In the genomic region with DNA sequence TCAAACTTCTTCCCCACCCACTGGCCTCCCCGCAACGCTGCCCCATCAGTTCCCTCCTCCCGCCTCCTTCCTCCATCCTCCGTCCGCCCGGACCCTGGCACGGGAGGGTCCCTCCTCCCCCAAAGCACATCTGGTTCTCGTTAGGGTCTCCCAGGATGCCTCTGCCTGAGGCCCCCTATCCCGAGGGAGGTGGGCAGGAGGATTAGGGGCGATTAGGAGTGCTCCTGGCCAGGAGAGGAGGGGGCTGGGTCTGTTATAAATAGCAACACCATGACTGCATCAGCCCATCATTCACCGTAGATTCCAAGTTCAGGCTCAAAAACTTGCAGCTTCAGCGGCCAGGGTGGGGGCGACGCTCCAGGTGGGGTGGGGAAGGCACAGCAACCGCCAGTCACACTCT, we compare ENCODE assay signal across 15 cellular contexts.
"Had no signal": no experiment of that assay in that cellular context is flagged by ENCODE, and none has a peak within 500 bp of the region (broad histone marks: within the 10 kb centered on the region; RNA-seq: fewer than 3 reads in every experiment).

No MANE protein-coding gene starts in this region.

- H3K27ac Mint-ChIP-seq: activated CD4-positive, alpha-beta memory T cell treated with anti-CD3 and anti-CD28 coated beads, Interleukin-2, amount 10 ng/mL, durations not matched to agents 7 days and 5 days; activated CD8-positive, alpha-beta memory T cell treated with anti-CD3 and anti-CD28 coated beads, Interleukin-2, amount 10 ng/mL, durations not matched to agents 7 days and 5 days; activated naive CD8-positive, alpha-beta T cell; memory B cell; natural killer cell; T-helper 2 cell treated with Interferon-gamma antibody and Interleukin-4, amounts not matched to agents 5 μg/mL and 100 μg/mL, for 36 hours had no signal

- H3K27me3 Mint-ChIP-seq: activated CD4-positive, alpha-beta memory T cell treated with anti-CD3 and anti-CD28 coated beads, Interleukin-2, amount 10 ng/mL, durations not matched to agents 7 days and 5 days; activated CD8-positive, alpha-beta memory T cell treated with anti-CD3 and anti-CD28 coated beads, Interleukin-2, amount 10 ng/mL, durations not matched to agents 7 days and 5 days; activated naive CD8-positive, alpha-beta T cell had no signal

- H3K36me3 Mint-ChIP-seq: activated CD8-positive, alpha-beta memory T cell treated with anti-CD3 and anti-CD28 coated beads, Interleukin-2, amount 10 ng/mL, durations not matched to agents 7 days and 5 days; activated naive CD8-positive, alpha-beta T cell; memory B cell; natural killer cell had no signal

- H3K27ac ChIP-seq: esophagus muscularis mucosa, tibial nerve, vagina had no signal

- DNase-seq: activated CD4-positive, alpha-beta memory T cell treated with anti-CD3 and anti-CD28 coated beads, Interleukin-2, amount 10 ng/mL, durations not matched to agents 7 days and 5 days; activated CD4-positive, CD25-positive, alpha-beta regulatory T cell; activated CD8-positive, alpha-beta memory T cell treated with anti-CD3 and anti-CD28 coated beads, Interleukin-2, amount 10 ng/mL, durations not matched to agents 7 days and 5 days; amygdala; cerebellar nuclear complex; effector CD8-positive, alpha-beta T cell; natural killer cell; nucleus accumbens; stimulated activated naive CD4-positive, alpha-beta T cell had no signal

- H3K4me1 Mint-ChIP-seq: activated CD4-positive, alpha-beta memory T cell treated with anti-CD3 and anti-CD28 coated beads, Interleukin-2, amount 10 ng/mL, durations not matched to agents 7 days and 5 days; activated CD8-positive, alpha-beta memory T cell treated with anti-CD3 and anti-CD28 coated beads, Interleukin-2, amount 10 ng/mL, durations not matched to agents 7 days and 5 days; memory B cell had no signal

- H3K9me3 Mint-ChIP-seq: activated CD4-positive, alpha-beta memory T cell treated with anti-CD3 and anti-CD28 coated beads, Interleukin-2, amount 10 ng/mL, durations not matched to agents 7 days and 5 days; memory B cell; natural killer cell; T-helper 2 cell treated with Interferon-gamma antibody and Interleukin-4, amounts not matched to agents 5 μg/mL and 100 μg/mL, for 36 hours had no signal

- H3K4me3 Mint-ChIP-seq: activated CD4-positive, alpha-beta memory T cell treated with anti-CD3 and anti-CD28 coated beads, Interleukin-2, amount 10 ng/mL, durations not matched to agents 7 days and 5 days; activated CD8-positive, alpha-beta memory T cell treated with anti-CD3 and anti-CD28 coated beads, Interleukin-2, amount 10 ng/mL, durations not matched to agents 7 days and 5 days; activated naive CD8-positive, alpha-beta T cell; memory B cell; natural killer cell; T-helper 2 cell treated with Interferon-gamma antibody and Interleukin-4, amounts not matched to agents 5 μg/mL and 100 μg/mL, for 36 hours had no signal

- ATAC-seq: activated CD8-positive, alpha-beta memory T cell treated with anti-CD3 and anti-CD28 coated beads, Interleukin-2, amount 10 ng/mL, durations not matched to agents 7 days and 5 days; natural killer cell had no signal
